20 cellular contexts compared by ENCODE assay signal in the genomic region with DNA sequence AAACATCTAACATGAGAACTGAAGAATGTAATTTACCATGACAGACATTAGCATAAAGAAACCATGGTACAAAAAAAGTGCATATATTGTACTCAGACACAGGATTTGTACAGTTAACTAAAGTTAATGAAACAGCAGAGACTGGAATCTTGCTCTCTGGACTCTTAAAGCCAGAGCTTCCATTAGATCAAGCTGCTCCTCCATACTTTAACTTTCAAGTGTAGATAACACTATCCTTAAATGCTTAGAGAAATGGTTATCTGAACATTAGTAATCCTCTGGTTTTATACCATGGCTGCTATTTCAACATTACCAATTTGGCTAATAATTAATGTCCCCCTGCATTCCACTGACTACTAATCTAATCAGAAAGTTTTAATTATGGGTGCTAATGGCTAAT. TPM values are rescaled to one million over a fixed set of nuclear protein-coding genes. Genes with fewer than 3 reads are reported as not detected.
A peak's percentile ranks its signal among the peaks of the same experiment; 100 is the strongest.
DNase-seq lines count a peak whose midpoint lies in the region; ATAC-seq and TF ChIP-seq lines count a peak whose summit lies in the region.
"Had no signal": no experiment of that assay in that cellular context is flagged by ENCODE, and none has a peak within 500 bp of the region (broad histone marks: within the 10 kb centered on the region; RNA-seq: fewer than 3 reads in every experiment).

No MANE protein-coding gene starts in this region.

- no peaks in the 10 kb centered on the region for H3K9me3 ChIP-seq in PC-3 (ENCODE audit: low read length)
- no peaks in the 10 kb centered on the region for H3K9me3 ChIP-seq in endodermal cell (ENCODE audit: control insufficient read depth, low read length)
- H3K9me3 ChIP-seq: Peyer's patch, prostate gland had no signal

- H3K4me2 ChIP-seq in PC-3 (ENCODE audit: low read length), result peak overlapping the region; percentile 12

- H3K9me3 Mint-ChIP-seq in stimulated activated naive CD8-positive, alpha-beta T cell treated with anti-CD3 and anti-CD28 coated beads, Interleukin-15, Interleukin-2, amounts not matched to agents 100 ng/mL and 50 ng/mL, for 24 hours, result no peaks in the 10 kb centered on the region
- H3K9me3 Mint-ChIP-seq in endodermal cell (no peaks in the 10 kb centered on the region), type B pancreatic cell (no peaks in the 10 kb centered on the region)
- no peaks in the 10 kb centered on the region for H3K9me3 Mint-ChIP-seq in naive thymus-derived CD8-positive, alpha-beta T cell

- POLR2A ChIA-PET in PC-3 (lab: Charles Lee; ENCODE audit: unreplicated experiment), result no interaction called here
- POLR2A ChIA-PET in naive thymus-derived CD8-positive, alpha-beta T cell (lab: Charles Lee), result no interaction called here

- H3K4me1 ChIP-seq in PC-3 (ENCODE audit: insufficient read depth, low read length) (peaks cover 32% of the 10 kb centered on the region), endodermal cell (ENCODE audit: control insufficient read depth, insufficient read depth, low read length) (peaks cover 12% of the 10 kb centered on the region)
- H3K4me1 ChIP-seq: prostate gland had no signal

- no peak for ATAC-seq in stimulated activated naive CD8-positive, alpha-beta T cell treated with anti-CD3 and anti-CD28 coated beads, Interleukin-15, Interleukin-2, amounts not matched to agents 100 U/mL and 50 U/mL, for 24 hours
- ATAC-seq in PC-3 (no peak), HG03439 (IDR thresholded peaks at IDR 0.05; ENCODE audit: unreplicated experiment) (no peak), GM18511 (IDR thresholded peaks at IDR 0.05; ENCODE audit: unreplicated experiment) (no peak)
- no peak for ATAC-seq in naive thymus-derived CD8-positive, alpha-beta T cell

- CTCF ChIA-PET in PC-3 (lab: Charles Lee), result no interaction called here

- no peaks in the 10 kb centered on the region for H3K9me2 ChIP-seq in PC-3 (replicated peaks; ENCODE audit: low read length)

- no peak for DNase-seq in stimulated activated naive CD8-positive, alpha-beta T cell treated with anti-CD3 and anti-CD28 coated beads, Interleukin-15, Interleukin-2, amounts not matched to agents 100 U/mL and 50 U/mL, for 24 hours
- DNase-seq in PC-3 (no peak), endodermal cell (no peak), type B pancreatic cell (ENCODE audit: extremely low spot score, unreplicated experiment) (no peak)
- no peak for DNase-seq in naive thymus-derived CD8-positive, alpha-beta T cell
- DNase-seq: activated gamma-delta T cell treated with Interleukin-2 at 50 U/mL for 16 hours; AML-193; DMS 273 treated with DMSO at 0.1 percent for 48 hours; GF-D8; mammary epithelial cell; NCI-H1417 treated with DMSO at 0.1 percent for 48 hours; NCI-H2171; NCI-H774; Peyer's patch; stimulated activated CD8-positive, alpha-beta memory T cell treated with anti-CD3 and anti-CD28 coated beads, Interleukin-4, amount 100 ng/mL, for 48 hours had no signal

- peak overlapping the region; percentile 58 for H3K4me3 Mint-ChIP-seq in stimulated activated naive CD8-positive, alpha-beta T cell treated with anti-CD3 and anti-CD28 coated beads, Interleukin-15, Interleukin-2, amounts not matched to agents 100 ng/mL and 50 ng/mL, for 24 hours
- H3K4me3 Mint-ChIP-seq in endodermal cell (no peak overlapping the region), type B pancreatic cell (peak overlapping the region; percentile 13)
- H3K4me3 Mint-ChIP-seq in naive thymus-derived CD8-positive, alpha-beta T cell, result peak overlapping the region in 3 of 10 donors; percentile 1 to 40 (median 26)

- no peaks in the 10 kb centered on the region for H3K27me3 Mint-ChIP-seq in stimulated activated naive CD8-positive, alpha-beta T cell treated with anti-CD3 and anti-CD28 coated beads, Interleukin-15, Interleukin-2, amounts not matched to agents 100 ng/mL and 50 ng/mL, for 24 hours
- H3K27me3 Mint-ChIP-seq in endodermal cell (ENCODE audit: insufficient read depth) (no peaks in the 10 kb centered on the region), type B pancreatic cell (no peaks in the 10 kb centered on the region)
- H3K27me3 Mint-ChIP-seq in naive thymus-derived CD8-positive, alpha-beta T cell, result no peaks in the 10 kb centered on the region

- no TSS peak for BruUV-seq in PC-3 (replicated peaks; lab: Mats Ljungman, UMichigan)

- peak overlapping the region; percentile 84 for H3K27ac Mint-ChIP-seq in stimulated activated naive CD8-positive, alpha-beta T cell treated with anti-CD3 and anti-CD28 coated beads, Interleukin-15, Interleukin-2, amounts not matched to agents 100 ng/mL and 50 ng/mL, for 24 hours
- H3K27ac Mint-ChIP-seq in endodermal cell (peak overlapping the region; percentile 23), type B pancreatic cell (no peak overlapping the region)
- peak overlapping the region in 4 of 10 donors; percentile 25 to 38 (median 30) for H3K27ac Mint-ChIP-seq in naive thymus-derived CD8-positive, alpha-beta T cell

- no peak overlapping the region for H3K4me3 ChIP-seq in PC-3 (ENCODE audit: low read length)
- peak overlapping the region; percentile 90 for H3K4me3 ChIP-seq in endodermal cell (ENCODE audit: low read length)
- H3K4me3 ChIP-seq: Peyer's patch, prostate gland, SK-N-MC had no signal

- no peak overlapping the region for H2AFZ ChIP-seq in PC-3 (ENCODE audit: low read length)

- H3K9ac ChIP-seq in PC-3 (ENCODE audit: low read length) (no peak overlapping the region), endodermal cell (ENCODE audit: extremely low read depth, low read length, poor library complexity, severe bottlenecking) (no peak overlapping the region)

- H3K79me2 ChIP-seq in PC-3 (ENCODE audit: low read length), result peaks cover 84% of the 10 kb centered on the region

- peaks cover 41% of the 10 kb centered on the region for H3K36me3 Mint-ChIP-seq in stimulated activated naive CD8-positive, alpha-beta T cell treated with anti-CD3 and anti-CD28 coated beads, Interleukin-15, Interleukin-2, amounts not matched to agents 100 ng/mL and 50 ng/mL, for 24 hours (ENCODE audit: low read depth)
- H3K36me3 Mint-ChIP-seq in endodermal cell (ENCODE audit: low read depth), result peaks cover 29% of the 10 kb centered on the region
- peaks cover 7% of the 10 kb centered on the region for H3K36me3 Mint-ChIP-seq in type B pancreatic cell
- peaks cover 0 to 41% (median 3%) of the 10 kb centered on the region in 3 donors for H3K36me3 Mint-ChIP-seq in naive thymus-derived CD8-positive, alpha-beta T cell

- H4K20me1 ChIP-seq in PC-3 (ENCODE audit: low read length), result peaks cover 34% of the 10 kb centered on the region

- intact Hi-C loops in PC-3 (cut with micrococcal nuclease), result no loop called here

- H3F3A ChIP-seq in PC-3 (ENCODE audit: low read length, unreplicated experiment), result no peaks in the 10 kb centered on the region

- no peak overlapping the region for H3K27ac ChIP-seq in PC-3 (ENCODE audit: low read length)
- H3K27ac ChIP-seq in endodermal cell (ENCODE audit: low read depth, low read length), result no peak overlapping the region
- H3K27ac ChIP-seq: Peyer's patch, prostate gland, SK-N-MC had no signal

- H3K27me3 ChIP-seq in PC-3 (ENCODE audit: low read length), result no peaks in the 10 kb centered on the region
- H3K27me3 ChIP-seq in endodermal cell (ENCODE audit: control insufficient read depth, insufficient read depth, low read length, poor library complexity, severe bottlenecking), result no peaks in the 10 kb centered on the region
- H3K27me3 ChIP-seq: Peyer's patch had no signal

- H3K4me1 Mint-ChIP-seq in stimulated activated naive CD8-positive, alpha-beta T cell treated with anti-CD3 and anti-CD28 coated beads, Interleukin-15, Interleukin-2, amounts not matched to agents 100 ng/mL and 50 ng/mL, for 24 hours (ENCODE audit: low read depth), result peaks cover 45% of the 10 kb centered on the region
- H3K4me1 Mint-ChIP-seq in endodermal cell (peaks cover 25% of the 10 kb centered on the region), type B pancreatic cell (ENCODE audit: unreplicated experiment) (peaks cover 22% of the 10 kb centered on the region)
- peaks cover 22 to 56% (median 51%) of the 10 kb centered on the region in 4 donors for H3K4me1 Mint-ChIP-seq in naive thymus-derived CD8-positive, alpha-beta T cell

- peaks cover 22% of the 10 kb centered on the region for H3K36me3 ChIP-seq in PC-3 (ENCODE audit: low read depth, low read length)
- H3K36me3 ChIP-seq in endodermal cell (ENCODE audit: control insufficient read depth, insufficient read depth, low read length), result peaks cover 45% of the 10 kb centered on the region
- H3K36me3 ChIP-seq: prostate gland had no signal

- no peak for TF ChIP-seq CTCF in PC-3 (conservative IDR thresholded peaks at IDR 0.05; ENCODE audit: low read depth, low read length)
- TF ChIP-seq CTCF in endodermal cell (conservative IDR thresholded peaks at IDR 0.05), result no peak
- TF ChIP-seq CTCF in type B pancreatic cell (conservative IDR thresholded peaks at IDR 0.05), result no peak

RNA-seq across cellular contexts. Expression of gene NUDT21, which starts 3.1 kb away (rescaled TPM):
- total RNA-seq in PC-3 (2014; rRNA removed), result 44.5 and 109 TPM in 2 replicates
- 100 to 1,000 TPM; 177 to 185 TPM for total RNA-seq in endodermal cell
- 141 TPM for polyA plus RNA-seq in endodermal cell (2013, experiment 1 of 2)
- 121 TPM for polyA plus RNA-seq in endodermal cell (2013, experiment 2 of 2)
- 139 and 148 TPM in 2 replicates for total RNA-seq in type B pancreatic cell (ENCODE audit: low replicate concordance)
- 100 to 1,000 TPM; 111 to 118 TPM for total RNA-seq in naive thymus-derived CD8-positive, alpha-beta T cell
- polyA plus RNA-seq in naive thymus-derived CD8-positive, alpha-beta T cell, result 10 to 100 TPM; 55.5 to 74.1 (median 71.8) TPM

RNA-seq across cellular contexts. Expression of gene OGFOD1, which starts 3.3 kb away (rescaled TPM):
- total RNA-seq in PC-3 (2014; rRNA removed) (46.4 and 55.5 TPM in 2 replicates), endodermal cell (10 to 100 TPM; 54.3 to 55.1 TPM), type B pancreatic cell (ENCODE audit: low replicate concordance) (45.9 and 52.2 TPM in 2 replicates)
- polyA plus RNA-seq in endodermal cell (2013, experiment 1 of 2), result 58.7 TPM
- 54.6 TPM for polyA plus RNA-seq in endodermal cell (2013, experiment 2 of 2)
- 10 to 100 TPM; 48.0 to 55.0 TPM for total RNA-seq in naive thymus-derived CD8-positive, alpha-beta T cell
- 100 to 1,000 TPM in 2 of 3 donors, 10 to 100 TPM in 1; 94.1 to 109 (median 103) TPM for polyA plus RNA-seq in naive thymus-derived CD8-positive, alpha-beta T cell

RNA-seq across cellular contexts. Expression of gene AMFR, which starts 22.7 kb away (rescaled TPM):
- total RNA-seq in PC-3 (2014; rRNA removed) (98.9 and 107 TPM in 2 replicates), endodermal cell (10 to 100 TPM; 77.0 to 81.6 TPM), type B pancreatic cell (ENCODE audit: low replicate concordance) (65.4 and 86.4 TPM in 2 replicates)
- 47.2 TPM for polyA plus RNA-seq in endodermal cell (2013, experiment 1 of 2)
- polyA plus RNA-seq in endodermal cell (2013, experiment 2 of 2), result 37.9 TPM
- total RNA-seq in naive thymus-derived CD8-positive, alpha-beta T cell, result 10 to 100 TPM; 74.0 to 83.0 TPM
- polyA plus RNA-seq in naive thymus-derived CD8-positive, alpha-beta T cell, result 10 to 100 TPM; 24.2 to 38.4 (median 36.2) TPM
